ENCODE assay signal across 8 cellular contexts in genomic region chr20:54398814-54399213, GRCh38.
"Had no signal": no experiment of that assay in that cellular context is flagged by ENCODE, and none has a peak within 500 bp of the region (broad histone marks: within the 10 kb centered on the region; RNA-seq: fewer than 3 reads in every experiment).

No MANE protein-coding gene starts in this region.

- ATAC-seq: GM12878 had no signal

- H3K4me3 ChIP-seq: GM12878 had no signal

- FAIRE-seq: G401.6, GM12878, GM12891, GM12892, GM18507, GM19239 had no signal

- DNase-seq: GDM1, GF-D8 had no signal
